ENCODE assay signal across 9 cellular contexts in the genomic region with DNA sequence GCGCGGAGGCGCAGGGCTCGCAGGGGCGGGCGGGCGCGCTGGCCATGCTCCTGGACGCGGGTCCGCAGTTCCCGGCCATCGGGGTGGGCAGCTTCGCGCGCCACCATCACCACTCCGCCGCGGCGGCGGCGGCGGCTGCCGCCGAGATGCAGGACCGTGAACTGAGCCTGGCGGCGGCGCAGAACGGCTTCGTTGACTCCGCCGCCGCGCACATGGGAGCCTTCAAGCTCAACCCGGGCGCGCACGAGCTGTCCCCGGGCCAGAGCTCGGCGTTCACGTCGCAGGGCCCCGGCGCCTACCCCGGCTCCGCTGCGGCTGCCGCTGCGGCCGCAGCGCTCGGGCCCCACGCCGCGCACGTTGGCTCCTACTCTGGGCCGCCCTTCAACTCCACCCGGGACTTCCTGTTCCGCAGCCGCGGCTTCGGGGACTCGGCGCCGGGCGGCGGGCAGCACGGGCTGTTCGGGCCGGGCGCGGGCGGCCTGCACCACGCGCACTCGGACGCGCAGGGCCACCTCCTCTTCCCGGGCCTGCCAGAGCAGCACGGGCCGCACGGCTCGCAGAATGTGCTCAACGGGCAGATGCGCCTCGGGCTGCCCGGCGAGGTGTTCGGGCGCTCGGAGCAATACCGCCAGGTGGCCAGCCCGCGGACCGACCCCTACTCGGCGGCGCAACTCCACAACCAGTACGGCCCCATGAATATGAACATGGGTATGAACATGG. TPM values are rescaled to one million over a fixed set of nuclear protein-coding genes. Genes with fewer than 3 reads are reported as not detected.
A peak's percentile ranks its signal among the peaks of the same experiment; 100 is the strongest.
DNase-seq lines count a peak whose midpoint lies in the region; ATAC-seq and TF ChIP-seq lines count a peak whose summit lies in the region.
"Had no signal": no experiment of that assay in that cellular context is flagged by ENCODE, and none has a peak within 500 bp of the region (broad histone marks: within the 10 kb centered on the region; RNA-seq: fewer than 3 reads in every experiment).

No MANE protein-coding gene starts in this region.

- peak overlapping the region in 9 of 10 donors; percentile 10 to 57 (median 46) for H3K4me3 ChIP-seq in heart right ventricle
- H3K4me3 ChIP-seq in skin epidermis = peak overlapping the region; percentile 22 to 49 (median 37)

- H3K9me3 ChIP-seq in heart right ventricle = no peaks in the 10 kb centered on the region

- peak overlapping the region; percentile 42 for H3K4me3 Mint-ChIP-seq in T-helper 1 cell treated with Interleukin-12 subunit alpha and Interleukin-12 subunit beta and Interleukin-4 antibody, amounts not matched to agents 30 μg/mL and 1 μg/mL, for 36 hours

- H3K27me3 Mint-ChIP-seq in T-helper 1 cell treated with Interleukin-12 subunit alpha and Interleukin-12 subunit beta and Interleukin-4 antibody, amounts not matched to agents 30 μg/mL and 1 μg/mL, for 36 hours (ENCODE audit: low read depth) = peaks cover 65% of the 10 kb centered on the region

- no peak for TF ChIP-seq CTCF in heart right ventricle (IDR thresholded peaks at IDR 0.05)

- peaks cover 84 to 99% (median 98%) of the 10 kb centered on the region in 7 donors for H3K27me3 ChIP-seq in heart right ventricle

- DNase-seq in NCI-H748 (lab: John Stamatoyannopoulos, UW; ENCODE audit: unreplicated experiment) = peak; percentile 74
- no peak for DNase-seq in NCI-H748 treated with DMSO at 0.1 percent for 48 hours (lab: John Stamatoyannopoulos, UW)
- DNase-seq in heart right ventricle = no peak
- DNase-seq in NCI-H128 (lab: John Stamatoyannopoulos, UW; ENCODE audit: unreplicated experiment) = no peak
- no peak for DNase-seq in putamen (ENCODE audit: low spot score)

- intact Hi-C loops in heart right ventricle (cut with DNase I) = no loop called here

- ATAC-seq in heart right ventricle = peak in 1 of 8 donors; percentile 30
- no peak for ATAC-seq in GM19324 (IDR thresholded peaks at IDR 0.05; ENCODE audit: low FRiP score, unreplicated experiment)

- no peaks in the 10 kb centered on the region for H3K36me3 ChIP-seq in heart right ventricle

- peaks cover 9% of the 10 kb centered on the region for H3K36me3 Mint-ChIP-seq in T-helper 1 cell treated with Interleukin-12 subunit alpha and Interleukin-12 subunit beta and Interleukin-4 antibody, amounts not matched to agents 30 μg/mL and 1 μg/mL, for 36 hours (ENCODE audit: low read depth)

- H3K27ac ChIP-seq in heart right ventricle (no peak overlapping the region), skin epidermis (no peak overlapping the region)

- H3K4me1 Mint-ChIP-seq in T-helper 1 cell treated with Interleukin-12 subunit alpha and Interleukin-12 subunit beta and Interleukin-4 antibody, amounts not matched to agents 30 μg/mL and 1 μg/mL, for 36 hours (ENCODE audit: low read depth) = peaks cover 21% of the 10 kb centered on the region

- H3K27ac Mint-ChIP-seq in T-helper 1 cell treated with Interleukin-12 subunit alpha and Interleukin-12 subunit beta and Interleukin-4 antibody, amounts not matched to agents 30 μg/mL and 1 μg/mL, for 36 hours = peak overlapping the region; percentile 49

- H3K4me1 ChIP-seq in heart right ventricle = peaks cover 10 to 58% (median 28%) of the 10 kb centered on the region in 9 donors

- H3K9me3 Mint-ChIP-seq in T-helper 1 cell treated with Interleukin-12 subunit alpha and Interleukin-12 subunit beta and Interleukin-4 antibody, amounts not matched to agents 30 μg/mL and 1 μg/mL, for 36 hours = peaks cover 5% of the 10 kb centered on the region

- 1 to 2% methylated on average over 84 to 101 of the region's 101 CpGs for WGBS in heart right ventricle, 2 donors

RNA-seq across cellular contexts. Expression of gene ZIC2, which starts 0.6 kb away (rescaled TPM):
- total RNA-seq in heart right ventricle = not detected
- not detected for polyA plus RNA-seq in heart right ventricle
- polyA plus RNA-seq: BJ had no signal

RNA-seq across cellular contexts. Expression of gene ZIC5, which starts 10.6 kb away (rescaled TPM):
- total RNA-seq in heart right ventricle = not detected
- not detected for polyA plus RNA-seq in heart right ventricle
- polyA plus RNA-seq: BJ had no signal
